ENCODE assay signal across 38 cellular contexts in genomic region chr16:7691533-7691932, GRCh38.
"Had no signal": no experiment of that assay in that cellular context is flagged by ENCODE, and none has a peak within 500 bp of the region (broad histone marks: within the 10 kb centered on the region; RNA-seq: fewer than 3 reads in every experiment).

No MANE protein-coding gene starts in this region.

- H3K27ac ChIP-seq: adrenal gland, cardiac muscle cell, VCaP had no signal

- H3K9me3 Mint-ChIP-seq: brain had no signal

- DNase-seq: activated B cell treated with CpG ODN at 0.5 μM for 24 hours; activated CD4-positive, alpha-beta memory T cell treated with anti-CD3 and anti-CD28 coated beads for 36 hours; activated CD4-positive, alpha-beta T cell treated with anti-CD3 and anti-CD28 coated beads for 4 hours; activated CD4-positive, alpha-beta T cell treated with anti-CD3 and anti-CD28 coated beads, Interleukin-2, amount 10 ng/mL, durations not matched to agents 24 days and 14 days; activated CD4-positive, alpha-beta T cell treated with anti-CD3 and anti-CD28 coated beads, Interleukin-2, amount 50 U/mL, for 1 hour; activated CD4-positive, alpha-beta T cell treated with anti-CD3 and anti-CD28 coated beads, Interleukin-2, amount 50 U/mL, for 4 hours; activated CD4-positive, CD25-positive, alpha-beta regulatory T cell treated with anti-CD3 and anti-CD28 coated beads, Interleukin-2, amount 50 U/mL, for 72 hours; activated CD8-positive, alpha-beta memory T cell treated with anti-CD3 and anti-CD28 coated beads, Interleukin-2, amount 50 U/mL, for 4 hours; activated CD8-positive, alpha-beta T cell treated with anti-CD3 and anti-CD28 coated beads for 36 hours; activated effector memory CD4-positive, alpha-beta T cell treated with anti-CD3 and anti-CD28 coated beads, Interleukin-2, amount 50 U/mL, for 16 hours; activated gamma-delta T cell treated with Interleukin-2 at 50 U/mL for 16 hours; activated naive CD4-positive, alpha-beta T cell; activated naive CD4-positive, alpha-beta T cell treated with anti-CD3 and anti-CD28 coated beads for 36 hours; activated naive CD4-positive, alpha-beta T cell treated with anti-CD3 and anti-CD28 coated beads, Interleukin-2, amount 50 U/mL, for 16 hours; activated naive CD8-positive, alpha-beta T cell treated with anti-CD3 and anti-CD28 coated beads for 36 hours; activated T-cell treated with anti-CD3 and anti-CD28 coated beads for 4 hours; activated T-cell treated with anti-CD3 and anti-CD28 coated beads, Interleukin-2, amount 50 U/mL, for 1 hour; activated T-cell treated with anti-CD3 and anti-CD28 coated beads, Interleukin-2, amount 50 U/mL, for 4 hours; activated T-cell treated with anti-CD3 and anti-CD28 coated beads, Interleukin-2, amount 50 U/mL, for 72 hours; adrenal gland; amniotic stem cell; aorta; caudate nucleus; cerebellar nuclear complex; T-helper 2 cell; T-helper 9 cell had no signal

- H3K27me3 Mint-ChIP-seq: activated B cell treated with CpG ODN at 0.5 μM for 24 hours; activated CD4-positive, alpha-beta memory T cell treated with anti-CD3 and anti-CD28 coated beads for 36 hours; activated CD4-positive, alpha-beta T cell treated with anti-CD3 and anti-CD28 coated beads, Interleukin-2, amount 10 ng/mL, durations not matched to agents 24 days and 14 days; activated CD8-positive, alpha-beta T cell treated with anti-CD3 and anti-CD28 coated beads for 36 hours; activated naive CD8-positive, alpha-beta T cell treated with anti-CD3 and anti-CD28 coated beads for 36 hours; activated T-helper 17 cell treated with anti-CD3 and anti-CD28 coated beads, Interleukin-2, amount 50 U/mL, for 72 hours; central memory CD8-positive, alpha-beta T cell had no signal

- ATAC-seq: activated CD8-positive, alpha-beta T cell treated with anti-CD3 and anti-CD28 coated beads for 36 hours; activated naive CD4-positive, alpha-beta T cell treated with anti-CD3 and anti-CD28 coated beads, Interleukin-2, amount 50 U/mL, for 72 hours; activated T-cell treated with anti-CD3 and anti-CD28 coated beads, Interleukin-2, amount 50 U/mL, for 4 hours; activated T-cell treated with anti-CD3 and anti-CD28 coated beads, Interleukin-2, amount 50 U/mL, for 72 hours; activated T-helper 17 cell treated with anti-CD3 and anti-CD28 coated beads, Interleukin-2, amount 50 U/mL, for 72 hours had no signal

- H3K4me1 ChIP-seq: adrenal gland had no signal

- H3K9me3 ChIP-seq: adrenal gland had no signal

- H3K4me3 Mint-ChIP-seq: activated B cell treated with CpG ODN at 0.5 μM for 24 hours; activated CD4-positive, alpha-beta memory T cell treated with anti-CD3 and anti-CD28 coated beads for 36 hours; activated CD4-positive, alpha-beta T cell treated with anti-CD3 and anti-CD28 coated beads, Interleukin-2, amount 10 ng/mL, durations not matched to agents 24 days and 14 days; activated CD8-positive, alpha-beta T cell treated with anti-CD3 and anti-CD28 coated beads for 36 hours; activated naive CD4-positive, alpha-beta T cell treated with anti-CD3 and anti-CD28 coated beads for 36 hours; activated naive CD8-positive, alpha-beta T cell treated with anti-CD3 and anti-CD28 coated beads for 36 hours; activated T-cell treated with anti-CD3 and anti-CD28 coated beads, Interleukin-2, amount 50 U/mL, for 4 hours; activated T-cell treated with anti-CD3 and anti-CD28 coated beads, Interleukin-2, amount 50 U/mL, for 72 hours; activated T-helper 1 cell treated with anti-CD3 and anti-CD28 coated beads, Interleukin-12 subunit alpha, Interleukin-12 subunit beta, Interleukin-2, Interleukin-4 antibody, amounts not matched to agents 30 ng/mL and 10 ng/mL and 1 ng/mL, durations not matched to agents 14 hours and 24 hours and 36 hours; activated T-helper 17 cell treated with anti-CD3 and anti-CD28 coated beads, Interleukin-2, amount 50 U/mL, for 72 hours; brain; central memory CD8-positive, alpha-beta T cell; T-helper 1 cell treated with Interleukin-12 subunit alpha and Interleukin-12 subunit beta and Interleukin-4 antibody, amounts not matched to agents 30 μg/mL and 1 μg/mL, for 36 hours; T-helper 2 cell treated with Interferon-gamma antibody and Interleukin-4, amounts not matched to agents 5 μg/mL and 100 μg/mL, for 36 hours had no signal

- H3K36me3 Mint-ChIP-seq: activated CD4-positive, alpha-beta memory T cell treated with anti-CD3 and anti-CD28 coated beads for 36 hours; activated naive CD4-positive, alpha-beta T cell treated with anti-CD3 and anti-CD28 coated beads, Interleukin-2, amount 50 U/mL, for 72 hours; activated naive CD8-positive, alpha-beta T cell treated with anti-CD3 and anti-CD28 coated beads for 36 hours; brain had no signal

- H3K4me1 Mint-ChIP-seq: activated B cell treated with CpG ODN at 0.5 μM for 24 hours; activated CD4-positive, alpha-beta T cell treated with anti-CD3 and anti-CD28 coated beads, Interleukin-2, amount 10 ng/mL, durations not matched to agents 24 days and 14 days; activated naive CD8-positive, alpha-beta T cell treated with anti-CD3 and anti-CD28 coated beads for 36 hours; activated T-helper 17 cell treated with anti-CD3 and anti-CD28 coated beads, Interleukin-2, amount 50 U/mL, for 72 hours; brain; central memory CD8-positive, alpha-beta T cell had no signal

- H3K4me3 ChIP-seq: adrenal gland, cardiac muscle cell had no signal

- H3K27me3 ChIP-seq: adrenal gland, cardiac muscle cell had no signal

- H3K27ac Mint-ChIP-seq: activated B cell treated with CpG ODN at 0.5 μM for 24 hours; activated CD4-positive, alpha-beta memory T cell treated with anti-CD3 and anti-CD28 coated beads for 36 hours; activated CD4-positive, alpha-beta T cell treated with anti-CD3 and anti-CD28 coated beads, Interleukin-2, amount 10 ng/mL, durations not matched to agents 24 days and 14 days; activated CD8-positive, alpha-beta T cell treated with anti-CD3 and anti-CD28 coated beads for 36 hours; activated naive CD4-positive, alpha-beta T cell treated with anti-CD3 and anti-CD28 coated beads for 36 hours; activated naive CD4-positive, alpha-beta T cell treated with anti-CD3 and anti-CD28 coated beads, Interleukin-2, amount 50 U/mL, for 72 hours; activated naive CD8-positive, alpha-beta T cell treated with anti-CD3 and anti-CD28 coated beads for 36 hours; activated T-cell treated with anti-CD3 and anti-CD28 coated beads, Interleukin-2, amount 50 U/mL, for 72 hours; activated T-helper 1 cell treated with anti-CD3 and anti-CD28 coated beads, Interleukin-12 subunit alpha, Interleukin-12 subunit beta, Interleukin-2, Interleukin-4 antibody, amounts not matched to agents 30 ng/mL and 10 ng/mL and 1 ng/mL, durations not matched to agents 14 hours and 24 hours and 36 hours; activated T-helper 17 cell treated with anti-CD3 and anti-CD28 coated beads, Interleukin-2, amount 50 U/mL, for 72 hours; brain; T-helper 1 cell treated with Interleukin-12 subunit alpha and Interleukin-12 subunit beta and Interleukin-4 antibody, amounts not matched to agents 30 μg/mL and 1 μg/mL, for 36 hours; T-helper 2 cell treated with Interferon-gamma antibody and Interleukin-4, amounts not matched to agents 5 μg/mL and 100 μg/mL, for 36 hours had no signal

- FAIRE-seq: astrocyte, bronchial epithelial cell, TTC549 had no signal

- H3K36me3 ChIP-seq: adrenal gland, cardiac muscle cell had no signal
